In genomic region chr1:209341689-209342420, GRCh38 we compare ENCODE assay signal across 23 cellular contexts.
DNase-seq lines count a peak whose midpoint lies in the region; ATAC-seq, FAIRE-seq and TF ChIP-seq lines count a peak whose summit lies in the region.
"Had no signal": no experiment of that assay in that cellular context is flagged by ENCODE, and none has a peak within 500 bp of the region (broad histone marks: within the 10 kb centered on the region; RNA-seq: fewer than 3 reads in every experiment).

No MANE protein-coding gene starts in this region.

- no peaks in the 10 kb centered on the region for H3K36me3 ChIP-seq in keratinocyte (ENCODE audit: control insufficient read depth in 2 of 2, extremely low read depth in 1 of 2, insufficient read depth in 2 of 2, low read length in 2 of 2)
- no peaks in the 10 kb centered on the region for H3K36me3 ChIP-seq in trophoblast cell (ENCODE audit: control insufficient read depth in 1 of 2, insufficient read depth in 2 of 2, low read length in 2 of 2)
- no peaks in the 10 kb centered on the region for H3K36me3 ChIP-seq in ascending aorta
- no peaks in the 10 kb centered on the region for H3K36me3 ChIP-seq in gastrocnemius medialis
- H3K36me3 ChIP-seq: BE2C had no signal

- no peaks in the 10 kb centered on the region for H3K27me3 Mint-ChIP-seq in WTC11 (ENCODE audit: low read depth)

- no peaks in the 10 kb centered on the region for H3K27me3 ChIP-seq in keratinocyte (ENCODE audit: control insufficient read depth, extremely low read depth, insufficient read depth, low read length)
- no peaks in the 10 kb centered on the region for H3K27me3 ChIP-seq in trophoblast cell (ENCODE audit: insufficient read depth, low read length)
- H3K27me3 ChIP-seq in ascending aorta: no peaks in the 10 kb centered on the region
- H3K27me3 ChIP-seq in gastrocnemius medialis: no peaks in the 10 kb centered on the region
- H3K27me3 ChIP-seq: BE2C had no signal

- H3K4me1 ChIP-seq in keratinocyte (ENCODE audit: control insufficient read depth, extremely low read depth, insufficient read depth, low read length): peaks cover 7% of the 10 kb centered on the region
- peaks cover 5% of the 10 kb centered on the region in 2 experiments for H3K4me1 ChIP-seq in trophoblast cell (ENCODE audit: control insufficient read depth in 1 of 2, insufficient read depth in 2 of 2, low read length in 2 of 2)
- no peaks in the 10 kb centered on the region for H3K4me1 ChIP-seq in ascending aorta
- no peaks in the 10 kb centered on the region for H3K4me1 ChIP-seq in gastrocnemius medialis

- TF ChIP-seq POLR2A in gastrocnemius medialis (IDR thresholded peaks at IDR 0.05): no peak

- H3K36me3 Mint-ChIP-seq in WTC11: no peaks in the 10 kb centered on the region
- H3K36me3 Mint-ChIP-seq in stimulated activated effector memory CD8-positive, alpha-beta T cell treated with anti-CD3 and anti-CD28 coated beads, Interleukin-12 subunit alpha, Interleukin-12 subunit beta, amount 100 ng/mL, for 72 hours: no peaks in the 10 kb centered on the region
- H3K36me3 Mint-ChIP-seq: CD4-positive, CD25-positive, alpha-beta regulatory T cell; CD8-positive, alpha-beta memory T cell had no signal

- H2AFZ ChIP-seq in keratinocyte (ENCODE audit: control insufficient read depth, low read length) (no peak overlapping the region), trophoblast cell (ENCODE audit: insufficient read depth, low read length, poor library complexity) (no peak overlapping the region)

- ATAC-seq in WTC11 (peak; percentile 24; the same call in 1 of the 2 replicates), gastrocnemius medialis (no peak)
- ATAC-seq in stimulated activated effector memory CD8-positive, alpha-beta T cell treated with anti-CD3 and anti-CD28 coated beads, Interleukin-12 subunit alpha, Interleukin-12 subunit beta, amount 100 ng/mL, for 72 hours: no peak
- ATAC-seq: GM12878, HCT116 had no signal

- H3K14ac ChIP-seq in trophoblast cell (ENCODE audit: low read length): no peak overlapping the region

- peak overlapping the region; percentile 3 for H2BK12ac ChIP-seq in trophoblast cell (ENCODE audit: low read length)

- H3K4ac ChIP-seq in trophoblast cell (ENCODE audit: low read depth, low read length): no peak overlapping the region

- CTCF ChIA-PET in WTC11 (lab: Charles Lee): interaction anchor here (0.6 to 1.5 kb wide), 4 partner anchors 13 to 1153 kb away, joined by 3 to 7 read pairs (median 4); no protein-coding TSS in a partner anchor

- no CpG with 5 or more reads among the region's 8 CpGs for WGBS in trophoblast cell (ENCODE audit: extremely low coverage, insufficient coverage, insufficient read length)

- H3K79me2 ChIP-seq in keratinocyte (ENCODE audit: control insufficient read depth, insufficient read depth, low read length) (no peaks in the 10 kb centered on the region), trophoblast cell (ENCODE audit: control insufficient read depth, insufficient read depth, low read length, poor library complexity) (no peaks in the 10 kb centered on the region)

- no peak overlapping the region for H2AK5ac ChIP-seq in trophoblast cell (ENCODE audit: low read length)

- DNase-seq in NCI-H82 treated with DMSO at 0.1 percent for 48 hours (lab: John Stamatoyannopoulos, UW; ENCODE audit: unreplicated experiment) (peak; percentile 60), WTC11 (ENCODE audit: low spot score) (no peak), keratinocyte (ENCODE audit: low read depth, low spot score) (no peak), trophoblast cell (no peak), ascending aorta (ENCODE audit: low spot score in 2 of 2) (no peak), gastrocnemius medialis (no peak)
- DNase-seq in stimulated activated effector memory CD8-positive, alpha-beta T cell treated with anti-CD3 and anti-CD28 coated beads, Interleukin-12 subunit alpha, Interleukin-12 subunit beta, amount 100 ng/mL, for 72 hours (ENCODE audit: low spot score in 2 of 2): no peak
- DNase-seq: ACHN; BE2C; C1 segment of cervical spinal cord; CD4-positive, CD25-positive, alpha-beta regulatory T cell; CD8-positive, alpha-beta memory T cell; COR-L47; DMS 273 treated with DMSO at 0.1 percent for 48 hours; DMS53; DND-41; EL; HFFc6; IMR-90 had no signal

- no peak overlapping the region for H4K8ac ChIP-seq in trophoblast cell (ENCODE audit: low read depth, low read length)

- H3K9me3 Mint-ChIP-seq in WTC11: peaks cover 3% of the 10 kb centered on the region; the same call in 1 of the 2 replicates
- no peaks in the 10 kb centered on the region for H3K9me3 Mint-ChIP-seq in stimulated activated effector memory CD8-positive, alpha-beta T cell treated with anti-CD3 and anti-CD28 coated beads, Interleukin-12 subunit alpha, Interleukin-12 subunit beta, amount 100 ng/mL, for 72 hours
- H3K9me3 Mint-ChIP-seq: HFFc6 had no signal

- no peak overlapping the region for H4K91ac ChIP-seq in trophoblast cell (ENCODE audit: low read depth, low read length)

- H3K4me2 ChIP-seq in keratinocyte (ENCODE audit: control insufficient read depth, extremely low read depth, insufficient read depth, low read depth, low read length): no peak overlapping the region
- H3K4me2 ChIP-seq in trophoblast cell (ENCODE audit: low read length): peak overlapping the region; percentile 7

- peaks cover 22% of the 10 kb centered on the region for H3K4me1 Mint-ChIP-seq in WTC11
- H3K4me1 Mint-ChIP-seq in stimulated activated effector memory CD8-positive, alpha-beta T cell treated with anti-CD3 and anti-CD28 coated beads, Interleukin-12 subunit alpha, Interleukin-12 subunit beta, amount 100 ng/mL, for 72 hours: no peaks in the 10 kb centered on the region
- H3K4me1 Mint-ChIP-seq: CD8-positive, alpha-beta memory T cell had no signal

- no peaks in the 10 kb centered on the region for H4K20me1 ChIP-seq in keratinocyte (ENCODE audit: control insufficient read depth, extremely low read depth, insufficient read depth, low read length)

- dilution Hi-C loops in keratinocyte (cut with MboI; ENCODE audit: extremely low pct_ligation_motif_present, low sequenced_read_pairs): no loop called here

- no peak overlapping the region for H2BK120ac ChIP-seq in trophoblast cell (ENCODE audit: insufficient read depth, low read length, poor library complexity)

- H4K12ac ChIP-seq in trophoblast cell (ENCODE audit: low read depth, low read length): no peak overlapping the region

- intact Hi-C loops in ascending aorta (cut with DNase I) (no loop called here), gastrocnemius medialis (cut with DNase I; ENCODE audit: low total_unique reads) (no loop called here)

- H3K9ac ChIP-seq in keratinocyte (ENCODE audit: control insufficient read depth, extremely low read depth, insufficient read depth, low read length): no peak overlapping the region
- no peak overlapping the region for H3K9ac ChIP-seq in trophoblast cell (ENCODE audit: low read length)

- H3K18ac ChIP-seq in trophoblast cell (ENCODE audit: low read length): no peak overlapping the region

- no peak for TF ChIP-seq CTCF in WTC11 (IDR thresholded peaks at IDR 0.05)
- TF ChIP-seq CTCF in keratinocyte (optimal IDR thresholded peaks at IDR 0.05 in 1 of 3, IDR thresholded peaks at IDR 0.05 in 1 of 3, conservative IDR thresholded peaks at IDR 0.05 in 1 of 3; ENCODE audit: extremely low read depth in 1 of 3, insufficient read depth in 2 of 3, low read length in 3 of 3): no peak
- TF ChIP-seq CTCF in ascending aorta (IDR thresholded peaks at IDR 0.05): no peak
- no peak for TF ChIP-seq CTCF in gastrocnemius medialis (IDR thresholded peaks at IDR 0.05 in 4 of 5, conservative IDR thresholded peaks at IDR 0.05 in 1 of 5)

- no peaks in the 10 kb centered on the region for H3K9me1 ChIP-seq in keratinocyte (ENCODE audit: control insufficient read depth, extremely low read depth, insufficient read depth, low read length)

- H2BK5ac ChIP-seq in trophoblast cell (ENCODE audit: low read depth, low read length, poor library complexity): no peak overlapping the region

- H3K79me1 ChIP-seq in trophoblast cell (ENCODE audit: low read length): no peaks in the 10 kb centered on the region

- H3K27ac Mint-ChIP-seq in WTC11: no peak overlapping the region
- no peak overlapping the region for H3K27ac Mint-ChIP-seq in stimulated activated effector memory CD8-positive, alpha-beta T cell treated with anti-CD3 and anti-CD28 coated beads, Interleukin-12 subunit alpha, Interleukin-12 subunit beta, amount 100 ng/mL, for 72 hours
- H3K27ac Mint-ChIP-seq: CD8-positive, alpha-beta memory T cell had no signal

- POLR2A ChIA-PET in WTC11 (lab: Charles Lee): no interaction called here

- no peak overlapping the region for H3K4me3 Mint-ChIP-seq in WTC11
- H3K4me3 Mint-ChIP-seq in stimulated activated effector memory CD8-positive, alpha-beta T cell treated with anti-CD3 and anti-CD28 coated beads, Interleukin-12 subunit alpha, Interleukin-12 subunit beta, amount 100 ng/mL, for 72 hours: no peak overlapping the region
- H3K4me3 Mint-ChIP-seq: CD4-positive, CD25-positive, alpha-beta regulatory T cell; CD8-positive, alpha-beta memory T cell had no signal

- in situ Hi-C loops in gastrocnemius medialis (cut with MboI; ENCODE audit: low sequenced_read_pairs in 4 of 4): no loop called here

- H3K23ac ChIP-seq in trophoblast cell (ENCODE audit: low read length): no peak overlapping the region

- H3K9me3 ChIP-seq in keratinocyte (ENCODE audit: control insufficient read depth, low read depth, low read length) (no peaks in the 10 kb centered on the region), trophoblast cell (ENCODE audit: insufficient read depth, low read depth, low read length) (no peaks in the 10 kb centered on the region), ascending aorta (no peaks in the 10 kb centered on the region), gastrocnemius medialis (no peaks in the 10 kb centered on the region)
- H3K9me3 ChIP-seq: BE2C had no signal

- no peak overlapping the region for H3K27ac ChIP-seq in keratinocyte (ENCODE audit: control insufficient read depth, insufficient read depth, low read length)
- H3K27ac ChIP-seq in trophoblast cell (ENCODE audit: low read depth, low read length): no peak overlapping the region
- H3K27ac ChIP-seq in ascending aorta: no peak overlapping the region
- no peak overlapping the region for H3K27ac ChIP-seq in gastrocnemius medialis

- peak; percentile 36 for FAIRE-seq in keratinocyte (lab: Jason Lieb, UNC)
- FAIRE-seq: A204.1, GM12878, H54 had no signal

- H3K4me3 ChIP-seq in keratinocyte (ENCODE audit: control insufficient read depth in 2 of 3, extremely low read depth in 1 of 3, insufficient read depth in 2 of 3, low read depth in 1 of 3, low read length in 3 of 3): no peak overlapping the region
- H3K4me3 ChIP-seq in trophoblast cell (ENCODE audit: low read depth, low read length): no peak overlapping the region
- no peak overlapping the region for H3K4me3 ChIP-seq in ascending aorta
- no peak overlapping the region for H3K4me3 ChIP-seq in gastrocnemius medialis
- H3K4me3 ChIP-seq: GM12878 had no signal

TF ChIP-seq in WTC11, 78 proteins besides CTCF, POLR2A, EP300 and RAD21 (continues in another document):
- TF ChIP-seq MAX (CRISPR knock-in tag; IDR thresholded peaks at IDR 0.05): no peak
- no peak for TF ChIP-seq CBFB (CRISPR knock-in tag; IDR thresholded peaks at IDR 0.05; ENCODE audit: low read depth)
